In genomic region chr20:23096073-23096472, GRCh38 we compare ENCODE assay signal across 24 cellular contexts. TPM values are rescaled to one million over a fixed set of nuclear protein-coding genes. Genes with fewer than 3 reads are reported as not detected.
DNase-seq lines count a peak whose midpoint lies in the region; TF ChIP-seq lines count a peak whose summit lies in the region.
"Had no signal": no experiment of that assay in that cellular context is flagged by ENCODE, and none has a peak within 500 bp of the region (broad histone marks: within the 10 kb centered on the region; RNA-seq: fewer than 3 reads in every experiment).

No MANE protein-coding gene starts in this region.

- peaks cover 42% of the 10 kb centered on the region for H3K4me1 ChIP-seq in mammary epithelial cell (ENCODE audit: insufficient read depth, low read length)
- peaks cover 45% of the 10 kb centered on the region for H3K4me1 ChIP-seq in OCI-LY3 (ENCODE audit: low read length)
- H3K4me1 ChIP-seq in suprapubic skin = peaks cover 73% of the 10 kb centered on the region
- H3K4me1 ChIP-seq: BLaER1, Caco-2 had no signal

- no peak for TF ChIP-seq EP300 in suprapubic skin (IDR thresholded peaks at IDR 0.05)

- H3K27ac ChIP-seq in mammary epithelial cell (ENCODE audit: insufficient read depth, low read depth, low read length) = no peak overlapping the region
- H3K27ac ChIP-seq in OCI-LY3 (ENCODE audit: low read length) = no peak overlapping the region
- peak overlapping the region; percentile 85 for H3K27ac ChIP-seq in epithelial cell of prostate
- peak overlapping the region; percentile 85 for H3K27ac ChIP-seq in suprapubic skin
- H3K27ac ChIP-seq: 22Rv1, BLaER1, GM23248, SJSA1 had no signal

- H3K36me3 ChIP-seq in mammary epithelial cell (ENCODE audit: insufficient read depth, low read length) (no peaks in the 10 kb centered on the region), OCI-LY3 (replicated peaks; ENCODE audit: low read depth, low read length) (no peaks in the 10 kb centered on the region), suprapubic skin (no peaks in the 10 kb centered on the region)
- H3K36me3 ChIP-seq: BLaER1, SJSA1 had no signal

- H3K9me3 Mint-ChIP-seq in MCF 10A (ENCODE audit: unreplicated experiment) = no peaks in the 10 kb centered on the region

- no peak overlapping the region for H3K27ac Mint-ChIP-seq in MCF 10A (ENCODE audit: low read depth, unreplicated experiment)
- H3K27ac Mint-ChIP-seq: CD4-positive, alpha-beta memory T cell had no signal

- CTCF ChIA-PET in mammary epithelial cell (lab: Charles Lee; ENCODE audit: low non-redundant PET) (no interaction called here), MCF 10A (lab: Yijun Ruan, JAX) (interaction anchor here (0.6 to 4.8 kb wide), 13 partner anchors 9 to 404 kb away, joined by 3 to 29 read pairs (median 4); no protein-coding TSS in a partner anchor)

- H3K36me3 Mint-ChIP-seq in MCF 10A (ENCODE audit: insufficient read depth, unreplicated experiment) = no peaks in the 10 kb centered on the region
- H3K36me3 Mint-ChIP-seq: CD4-positive, alpha-beta memory T cell had no signal

- WGBS in mammary epithelial cell (ENCODE audit: low coverage, missing lambda C conversion rate) = 95% methylated on average over 2 of the region's 2 CpGs
- WGBS in suprapubic skin = 84% methylated on average over 2 of the region's 2 CpGs

- dilution Hi-C loops in mammary epithelial cell (cut with HindIII; ENCODE audit: low sequenced_read_pairs) = no loop called here

- no peaks in the 10 kb centered on the region for H3K27me3 ChIP-seq in mammary epithelial cell (ENCODE audit: insufficient read depth, low read length)
- peaks cover 28% of the 10 kb centered on the region for H3K27me3 ChIP-seq in OCI-LY3 (ENCODE audit: low read depth, low read length)
- no peaks in the 10 kb centered on the region for H3K27me3 ChIP-seq in suprapubic skin
- H3K27me3 ChIP-seq: BLaER1, SJSA1 had no signal

- TF ChIP-seq CTCF in mammary epithelial cell (conservative IDR thresholded peaks at IDR 0.05 in 1 of 2, IDR thresholded peaks at IDR 0.05 in 1 of 2; ENCODE audit: extremely low read depth in 1 of 2, insufficient read depth in 1 of 2, low read depth in 1 of 2, low read length in 2 of 2) (no peak), MCF 10A (IDR thresholded peaks at IDR 0.05; ENCODE audit: unreplicated experiment) (no peak), OCI-LY3 (IDR thresholded peaks at IDR 0.05; ENCODE audit: low read depth, low read length) (no peak), suprapubic skin (IDR thresholded peaks at IDR 0.05) (no peak)

- DNase-seq in mammary epithelial cell (peak; percentile 39), MCF 10A (ENCODE audit: unreplicated experiment) (no peak), epithelial cell of prostate (ENCODE audit: low read depth, low spot score) (no peak), suprapubic skin (ENCODE audit: low spot score in 2 of 2) (no peak), RPMI8226 (no peak)
- no peak for DNase-seq in activated naive CD4-positive, alpha-beta T cell treated with anti-CD3 and anti-CD28 coated beads, Interleukin-2, amount 50 U/mL, for 16 hours
- DNase-seq in activated T-cell treated with anti-CD3 and anti-CD28 coated beads, Interleukin-2, amount 50 U/mL, for 1 hour = no peak
- DNase-seq: ACHN; Caco-2; CD4-positive, alpha-beta memory T cell; DMS 273 treated with DMSO at 0.1 percent for 48 hours; DMS79 treated with DMSO at 0.1 percent for 48 hours; GM23248; HCEC 1CT; Karpas-422; NCI-H1417; NCI-H187; NCI-H446; NCI-H526; OCI-M1 had no signal

- peaks cover 49% of the 10 kb centered on the region for H3K4me1 Mint-ChIP-seq in MCF 10A (ENCODE audit: insufficient read depth, unreplicated experiment)
- H3K4me1 Mint-ChIP-seq: CD4-positive, alpha-beta memory T cell had no signal

- H3K9me3 ChIP-seq in mammary epithelial cell (replicated peaks; ENCODE audit: insufficient read depth, low read length) (no peaks in the 10 kb centered on the region), OCI-LY3 (ENCODE audit: insufficient read depth, low read length) (no peaks in the 10 kb centered on the region), suprapubic skin (no peaks in the 10 kb centered on the region)
- H3K9me3 ChIP-seq: BLaER1, Caco-2, SJSA1 had no signal

- POLR2A ChIA-PET in MCF 10A (lab: Yijun Ruan, JAX) = interaction anchor here (0.6 to 3.6 kb wide), 16 partner anchors 10 to 367 kb away, joined by 3 to 25 read pairs (median 4); partner anchors contain the start of gene NXT1

- no peak overlapping the region for H3K4me3 Mint-ChIP-seq in MCF 10A (ENCODE audit: unreplicated experiment)
- H3K4me3 Mint-ChIP-seq: CD4-positive, alpha-beta memory T cell had no signal

- H3K4me2 ChIP-seq in mammary epithelial cell (ENCODE audit: insufficient read depth, low read depth, low read length) (no peak overlapping the region), OCI-LY3 (ENCODE audit: low read length) (0 out of 2 replicates have a peak overlapping the region, but pooled peaks have one; percentile 11)
- H3K4me2 ChIP-seq: BLaER1 had no signal

- H3K4me3 ChIP-seq in mammary epithelial cell (replicated peaks in 1 of 3; ENCODE audit: insufficient read depth in 1 of 3, low read depth in 2 of 3, low read length in 3 of 3) = no peak overlapping the region
- no peak overlapping the region for H3K4me3 ChIP-seq in OCI-LY3 (ENCODE audit: low read length)
- no peak overlapping the region for H3K4me3 ChIP-seq in suprapubic skin
- H3K4me3 ChIP-seq: BLaER1, GM23248, SJSA1 had no signal

- H2AFZ ChIP-seq in mammary epithelial cell (ENCODE audit: low read depth, low read length) = no peak overlapping the region
- no peak overlapping the region for H2AFZ ChIP-seq in OCI-LY3 (ENCODE audit: low read depth, low read length)
- H2AFZ ChIP-seq: GM23248 had no signal

- H4K20me1 ChIP-seq in mammary epithelial cell (ENCODE audit: insufficient read depth, low read length) (no peaks in the 10 kb centered on the region), OCI-LY3 (ENCODE audit: insufficient read depth, low read length) (no peaks in the 10 kb centered on the region)
- H4K20me1 ChIP-seq: BLaER1 had no signal

- no peaks in the 10 kb centered on the region for H3K27me3 Mint-ChIP-seq in MCF 10A (ENCODE audit: insufficient read depth, unreplicated experiment)

- BruUV-seq in mammary epithelial cell (replicated peaks; lab: Mats Ljungman, UMichigan) (no TSS peak), MCF 10A (replicated peaks; lab: Mats Ljungman, UMichigan) (no TSS peak)

- in situ Hi-C loops in mammary epithelial cell (cut with MboI; ENCODE audit: low sequenced_read_pairs in 2 of 2) = no loop called here

- H3K9ac ChIP-seq in mammary epithelial cell (ENCODE audit: insufficient read depth, low read length) = no peak overlapping the region
- no peak overlapping the region for H3K9ac ChIP-seq in OCI-LY3 (ENCODE audit: low read length)
- H3K9ac ChIP-seq: BLaER1, GM23248 had no signal

- intact Hi-C loops in mammary epithelial cell (cut with micrococcal nuclease) = no loop called here
- intact Hi-C loops in MCF 10A (cut with micrococcal nuclease) = no loop called here

- TF ChIP-seq POLR2A in suprapubic skin (IDR thresholded peaks at IDR 0.05) = no peak

- no peaks in the 10 kb centered on the region for H3K79me2 ChIP-seq in mammary epithelial cell (ENCODE audit: insufficient read depth, low read length)
- H3K79me2 ChIP-seq in OCI-LY3 (ENCODE audit: low read length) = no peaks in the 10 kb centered on the region

RNA-seq across cellular contexts. Expression of gene CD93, which starts 9.9 kb away (rescaled TPM):
- total RNA-seq in mammary epithelial cell (not detected), MCF 10A (2022) (not detected in 2 replicates), suprapubic skin (10 to 100 TPM in 3 of 4 donors, 1 to 10 TPM in 1; 8.1 to 25.1 (median 16.2) TPM)
- not detected for polyA plus RNA-seq in mammary epithelial cell
- not detected for polyA minus RNA-seq in mammary epithelial cell
- total RNA-seq: Caco-2, GM23248, SJSA1 had no signal

RNA-seq across cellular contexts. Expression of gene THBD, which starts 46.6 kb away (rescaled TPM):
- total RNA-seq in mammary epithelial cell (10 to 100 TPM in 1 of 2 donors, 1 to 10 TPM in 1; 1.4 to 36.7 TPM), MCF 10A (2022) (15.4 and 36.2 TPM in 2 replicates), suprapubic skin (100 to 1,000 TPM in 3 of 4 donors, 10 to 100 TPM in 1; 39.7 to 329 (median 241) TPM)
- 2.6 TPM for polyA plus RNA-seq in mammary epithelial cell
- polyA minus RNA-seq in mammary epithelial cell = 1.4 TPM

Comparison
In these comparisons a context has a peak if more than half of its experiments do, and no peak if none do; other contexts are left out.
1. H3K27ac ChIP-seq: peak in epithelial cell of prostate (single experiment) and suprapubic skin (single experiment); none in mammary epithelial cell (single experiment) and OCI-LY3 (single experiment).